ENCODE assay signal across 1 cellular context in genomic region chr1:28088168-28088961, GRCh38.
TF ChIP-seq lines count a peak whose summit lies in the region.

TSS of gene EYA3 (minus strand) at chr1:28088610. CDS start at chr1:28058026, 30,584 bp downstream.

TF ChIP-seq in HEK293, 187 proteins besides CTCF, POLR2A, EP300 and RAD21 (continued from another document and continues in another):
- TF ChIP-seq ZNF518A (tag by site-specific recombination; conservative IDR thresholded peaks at IDR 0.05; ENCODE audit: low read depth), result peak; percentile 98
- no peak for TF ChIP-seq TSHZ1 (tag by site-specific recombination; IDR thresholded peaks at IDR 0.05; ENCODE audit: borderline replicate concordance)
- TF ChIP-seq ZNF354C (tag by site-specific recombination; IDR thresholded peaks at IDR 0.05; ENCODE audit: borderline replicate concordance, low read depth), result no peak
- TF ChIP-seq GFI1B (tag by site-specific recombination; IDR thresholded peaks at IDR 0.05), result no peak
- TF ChIP-seq ZNF18 (tag by site-specific recombination; IDR thresholded peaks at IDR 0.05), result no peak
- TF ChIP-seq ZBTB21 (tag by site-specific recombination; IDR thresholded peaks at IDR 0.05), result no peak
- no peak for TF ChIP-seq ZNF280D (tag by site-specific recombination; IDR thresholded peaks at IDR 0.05)
- TF ChIP-seq ZNF571 (tag by site-specific recombination; IDR thresholded peaks at IDR 0.05), result no peak
- no peak for TF ChIP-seq ZBTB6 (tag by site-specific recombination; IDR thresholded peaks at IDR 0.05)
- no peak for TF ChIP-seq PRDM2 (tag by site-specific recombination; IDR thresholded peaks at IDR 0.05; ENCODE audit: borderline replicate concordance)
- no peak for TF ChIP-seq ATF2 (tag by site-specific recombination; IDR thresholded peaks at IDR 0.05; ENCODE audit: low read depth)
- TF ChIP-seq ZNF580 (tag by site-specific recombination; IDR thresholded peaks at IDR 0.05), result peak; percentile 100
- no peak for TF ChIP-seq ZNF426 (tag by site-specific recombination; IDR thresholded peaks at IDR 0.05)
- TF ChIP-seq PATZ1 (tag by site-specific recombination; IDR thresholded peaks at IDR 0.05), result no peak
- TF ChIP-seq ZSCAN16 (tag by site-specific recombination; IDR thresholded peaks at IDR 0.05), result 0 out of 2 replicates have a peak, but pooled peaks have one; percentile 5
- TF ChIP-seq ELK4 (IDR thresholded peaks at IDR 0.05; ENCODE audit: borderline replicate concordance, low read depth, low read length), result no peak
- TF ChIP-seq ZBTB7A (tag by site-specific recombination; IDR thresholded peaks at IDR 0.05; ENCODE audit: low read depth), result no peak; the same call in 1 of the 2 replicates
